Comparison of ENCODE assay signal across 6 cellular contexts in genomic region chr15:36047018-36047716, GRCh38.
DNase-seq lines count a peak whose midpoint lies in the region; ATAC-seq, FAIRE-seq and TF ChIP-seq lines count a peak whose summit lies in the region.
"Not testable (repeated sequence)": the region's sequence is repeated elsewhere in the genome, so short reads cannot be mapped to it uniquely, and the experiment has no call there.

No MANE protein-coding gene starts in this region.

- not testable (repeated sequence) for H3K9ac ChIP-seq in H1 (replicated peaks in 1 of 4; ENCODE audit: extremely low read depth in 1 of 4, low read depth in 3 of 4, low read length in 3 of 4); kidney (ENCODE audit: low read length in 2 of 2); neural progenitor cell

- not testable (repeated sequence) for TF ChIP-seq CTCF in Panc1 (IDR thresholded peaks at IDR 0.05); H1 (IDR thresholded peaks at IDR 0.05; ENCODE audit: control extremely low read depth in 1 of 3, insufficient read depth in 1 of 3, low read depth in 1 of 3, low read length in 3 of 3); kidney (IDR thresholded peaks at IDR 0.05; ENCODE audit: borderline replicate concordance, extremely low read depth, insufficient read depth); neural progenitor cell (IDR thresholded peaks at IDR 0.05); testis (IDR thresholded peaks at IDR 0.05)

- H3K23ac ChIP-seq in H1 (ENCODE audit: insufficient read length) = not testable (repeated sequence)

- H3K56ac ChIP-seq in H1 (replicated peaks; ENCODE audit: insufficient read length, low read depth, low read length) = not testable (repeated sequence)

- H4K91ac ChIP-seq in H1 (replicated peaks; ENCODE audit: insufficient read length, low read length) = not testable (repeated sequence)

- H3K4ac ChIP-seq in H1 (replicated peaks; ENCODE audit: insufficient read length, low read depth, low read length) = not testable (repeated sequence)

- not testable (repeated sequence) for H3K9me3 ChIP-seq in Panc1 (ENCODE audit: control insufficient read depth, insufficient read depth, low read depth, low read length); H1 (ENCODE audit: insufficient read depth in 2 of 2, low read depth in 1 of 2, low read length in 1 of 2); kidney (ENCODE audit: control insufficient read depth in 1 of 2, low read length in 2 of 2); neural progenitor cell (ENCODE audit: low read depth); testis

- H3K4me2 ChIP-seq in H1 (ENCODE audit: insufficient read depth in 1 of 2, low read depth in 2 of 2, low read length in 2 of 2); neural progenitor cell: not testable (repeated sequence)

- not testable (repeated sequence) for H2AK5ac ChIP-seq in H1 (ENCODE audit: low read depth, low read length)

- not testable (repeated sequence) for H3K23me2 ChIP-seq in H1 (ENCODE audit: low read depth, low read length)

- CTCF ChIA-PET in Panc1 (lab: Charles Lee) = not testable (repeated sequence)
- CTCF ChIA-PET in H1 (lab: Charles Lee; ENCODE audit: partially characterized antibody) = interaction anchor here (1.1 kb wide), 1 partner anchor 11 kb away, joined by 3 read pairs; no protein-coding TSS in a partner anchor

- not testable (repeated sequence) for H4K8ac ChIP-seq in H1 (ENCODE audit: extremely low read depth, insufficient read depth, low read length)

- not testable (repeated sequence) for H3K9me3 Mint-ChIP-seq in neural progenitor cell

- not testable (repeated sequence) for H3K36me3 ChIP-seq in Panc1 (ENCODE audit: control insufficient read depth, insufficient read depth, low read length); H1 (ENCODE audit: control insufficient read depth in 2 of 4, insufficient read depth in 4 of 4, low read length in 3 of 4); kidney (ENCODE audit: control insufficient read depth in 1 of 2, insufficient read depth in 2 of 2, low read length in 2 of 2); neural progenitor cell; testis (ENCODE audit: low read depth, missing control alignments)

- not testable (repeated sequence) for H3F3A ChIP-seq in neural progenitor cell (ENCODE audit: low read depth)

- H3K14ac ChIP-seq in H1 (ENCODE audit: insufficient read length) = not testable (repeated sequence)

- not testable (repeated sequence) for H2BK5ac ChIP-seq in H1 (ENCODE audit: low read depth, low read length)

- H3K79me1 ChIP-seq in H1 (ENCODE audit: low read depth, low read length) = not testable (repeated sequence)

- intact Hi-C loops in Panc1 (cut with micrococcal nuclease; ENCODE audit: unreplicated experiment); kidney (cut with DNase I); posterior vena cava (cut with DNase I); testis (cut with DNase I; ENCODE audit: low total_unique reads): not testable (repeated sequence)

- BruUV-seq in Panc1 (replicated peaks; lab: Mats Ljungman, UMichigan) = not testable (repeated sequence)

- not testable (repeated sequence) for H4K20me1 ChIP-seq in H1 (replicated peaks in 1 of 2; ENCODE audit: control insufficient read depth in 1 of 2, insufficient read depth in 2 of 2, low read length in 2 of 2); neural progenitor cell (ENCODE audit: low read depth)

- H3K36me3 Mint-ChIP-seq in neural progenitor cell = not testable (repeated sequence)

- not testable (repeated sequence) for H2BK20ac ChIP-seq in H1 (ENCODE audit: low read length)

- ATAC-seq in Panc1 = not testable (repeated sequence)

- not testable (repeated sequence) for DNase-seq in Panc1 (ENCODE audit: low read depth, low spot score); H1 (ENCODE audit: low read depth in 1 of 2, low spot score in 2 of 2); neural progenitor cell (ENCODE audit: low spot score)
- DNase-seq in kidney (peak; percentile 62), posterior vena cava (ENCODE audit: low spot score) (peak; percentile 80), testis (peak; percentile 62)

- H3K4me3 Mint-ChIP-seq in neural progenitor cell = not testable (repeated sequence)

- not testable (repeated sequence) for FAIRE-seq in H1 (lab: Jason Lieb, UNC); kidney (lab: Jason Lieb, UNC)

- H2AFZ ChIP-seq in H1 (ENCODE audit: low read length) = peak overlapping the region; percentile 89; the same call in 1 of the 2 replicates
- H2AFZ ChIP-seq in neural progenitor cell (replicated peaks) = not testable (repeated sequence)

- WGBS in H1 (ENCODE audit: extremely low coverage in 1 of 2, insufficient coverage in 1 of 2, insufficient read length in 1 of 2, insufficient replicate concordance in 2 of 2, low coverage in 1 of 2, low lambda C conversion rate in 2 of 2, missing lambda C conversion rate in 1 of 2), 2 experiments = 95% methylated on average over 33 of the region's 36 CpGs; no CpG with 5 or more reads in 1 of the 2 experiments
- 67 to 80% methylated on average over 17 to 36 of the region's 36 CpGs for WGBS in testis, 2 donors

- not testable (repeated sequence) for TF ChIP-seq POLR2A in H1 (IDR thresholded peaks at IDR 0.05; ENCODE audit: control extremely low read depth in 1 of 2, low read depth in 2 of 2, low read length in 2 of 2); testis (IDR thresholded peaks at IDR 0.05)

- not testable (repeated sequence) for H3K79me2 ChIP-seq in H1 (ENCODE audit: control insufficient read depth in 1 of 2, insufficient read depth in 2 of 2, low read length in 2 of 2); neural progenitor cell (ENCODE audit: low read depth)

- TF ChIP-seq EP300 in H1 (IDR thresholded peaks at IDR 0.05; ENCODE audit: borderline replicate concordance in 1 of 2, low read depth in 2 of 2, low read length in 2 of 2) = not testable (repeated sequence)

- not testable (repeated sequence) for H3K4me1 ChIP-seq in Panc1 (ENCODE audit: control insufficient read depth, insufficient read depth, low read length); H1 (replicated peaks in 1 of 4; ENCODE audit: control insufficient read depth in 3 of 4, insufficient read depth in 4 of 4, low read length in 3 of 4); kidney (ENCODE audit: control insufficient read depth in 1 of 2, insufficient read depth in 1 of 2, low read depth in 1 of 2, low read length in 2 of 2); testis
- peaks cover 11% of the 10 kb centered on the region for H3K4me1 ChIP-seq in neural progenitor cell

- not testable (repeated sequence) for H2BK12ac ChIP-seq in H1 (ENCODE audit: low read depth, low read length)

- H3K18ac ChIP-seq in H1 (ENCODE audit: extremely low read depth, low read length) = not testable (repeated sequence)

- H3K27ac Mint-ChIP-seq in neural progenitor cell = peak overlapping the region; percentile 15

- POLR2A ChIA-PET in Panc1 (lab: Charles Lee) = not testable (repeated sequence)
- POLR2A ChIA-PET in H1 (lab: Charles Lee; ENCODE audit: partially characterized antibody) = interaction anchor here (0.6 kb wide), 1 partner anchor 10 kb away, joined by 3 read pairs; no protein-coding TSS in a partner anchor

- H4K5ac ChIP-seq in H1 (ENCODE audit: insufficient read length, low read depth, low read length) = not testable (repeated sequence)

- peaks cover 14% of the 10 kb centered on the region for H3K4me1 Mint-ChIP-seq in neural progenitor cell

- H3K4me3 ChIP-seq in Panc1 (ENCODE audit: low read depth in 2 of 2, low read length in 2 of 2) (peak overlapping the region; percentile 2 to 41; a peak in 3 of 4 replicates), testis (peak overlapping the region; percentile 12 to 37)
- H3K4me3 ChIP-seq in H1 (ENCODE audit: extremely low read depth in 1 of 4, insufficient read depth in 2 of 4, low read depth in 3 of 4, low read length in 4 of 4); kidney (ENCODE audit: low read length in 2 of 2); neural progenitor cell: not testable (repeated sequence)

- not testable (repeated sequence) for H3K27me3 Mint-ChIP-seq in neural progenitor cell (ENCODE audit: insufficient read depth, low read depth)

- not testable (repeated sequence) for H2BK15ac ChIP-seq in H1 (ENCODE audit: low read length)

- H3K27me3 ChIP-seq in Panc1 (ENCODE audit: control insufficient read depth, insufficient read depth, low read length); H1 (replicated peaks in 1 of 4; ENCODE audit: control insufficient read depth in 3 of 4, extremely low read depth in 1 of 4, insufficient read depth in 3 of 4, low read length in 3 of 4); neural progenitor cell; testis: not testable (repeated sequence)

- not testable (repeated sequence) for H3K27ac ChIP-seq in Panc1 (ENCODE audit: low read length); H1 (ENCODE audit: low read depth, low read length); kidney (ENCODE audit: low read depth in 2 of 2, low read length in 2 of 2); neural progenitor cell; testis

- in situ Hi-C loops in Panc1 (cut with HindIII; ENCODE audit: low pct_unique_long_range_greater_than_20kb, low sequenced_read_pairs) = not testable (repeated sequence)

- not testable (repeated sequence) for H2BK120ac ChIP-seq in H1 (replicated peaks; ENCODE audit: low read depth, low read length)

- TF ChIP-seq RAD21 in H1 (IDR thresholded peaks at IDR 0.05 in 1 of 2, conservative IDR thresholded peaks at IDR 0.05 in 1 of 2; ENCODE audit: low read depth in 2 of 2, low read length in 2 of 2) = not testable (repeated sequence)
